ENCODE assay signal across 12 cellular contexts in genomic region chr20:5843054-5843731, GRCh38.
DNase-seq lines count a peak whose midpoint lies in the region; ATAC-seq, FAIRE-seq and TF ChIP-seq lines count a peak whose summit lies in the region.
"Had no signal": no experiment of that assay in that cellular context is flagged by ENCODE, and none has a peak within 500 bp of the region (broad histone marks: within the 10 kb centered on the region; RNA-seq: fewer than 3 reads in every experiment).

No MANE protein-coding gene starts in this region.

- no peak overlapping the region for H3K27ac Mint-ChIP-seq in astrocyte (ENCODE audit: unreplicated experiment)

- no peak for FAIRE-seq in astrocyte (lab: Jason Lieb, UNC)
- FAIRE-seq: HepG2 had no signal

- intact Hi-C loops in lower leg skin (cut with DNase I; ENCODE audit: low total_unique reads) = no loop called here

- ATAC-seq in GM19467 (IDR thresholded peaks at IDR 0.05; ENCODE audit: unreplicated experiment) (peak; percentile 43), HG03108 (IDR thresholded peaks at IDR 0.05; ENCODE audit: unreplicated experiment) (peak; percentile 50)
- ATAC-seq: gastrocnemius medialis, HepG2 had no signal

- peak; percentile 59 for DNase-seq in GM10266 (ENCODE audit: extremely low spot score)
- DNase-seq in astrocyte (ENCODE audit: low read depth) = peak; percentile 46
- DNase-seq in NCI-H1436 (lab: John Stamatoyannopoulos, UW) = no peak
- no peak for DNase-seq in lower leg skin (ENCODE audit: low spot score in 2 of 2)
- DNase-seq in HPDE6-E6E7 (ENCODE audit: extremely low spot score) = no peak
- DNase-seq in KBM-7 = no peak
- DNase-seq: gastrocnemius medialis; stimulated activated naive CD4-positive, alpha-beta T cell had no signal

- peaks cover 8% of the 10 kb centered on the region for H3K4me1 ChIP-seq in astrocyte (ENCODE audit: insufficient read depth, low read length)
- H3K4me1 ChIP-seq: parathyroid adenoma had no signal

- no peak overlapping the region for H3K4me3 Mint-ChIP-seq in astrocyte (ENCODE audit: unreplicated experiment)

- no peaks in the 10 kb centered on the region for H4K20me1 ChIP-seq in astrocyte (ENCODE audit: insufficient read depth, low read length)

- WGBS in lower leg skin, 2 donors = 71 to 74% methylated on average over 5 of the region's 5 CpGs

- H3K79me2 ChIP-seq in astrocyte (ENCODE audit: insufficient read depth, low read length) = no peaks in the 10 kb centered on the region
- H3K79me2 ChIP-seq: parathyroid adenoma had no signal

- H3K4me2 ChIP-seq in astrocyte (ENCODE audit: low read length) = peak overlapping the region; percentile 6

- in situ Hi-C loops in KBM-7 (cut with MboI; ENCODE audit: low pct_unique_long_range_greater_than_20kb, low sequenced_read_pairs) = no loop called here

- H3K4me1 Mint-ChIP-seq in astrocyte (ENCODE audit: low read depth, unreplicated experiment) = peaks cover 5% of the 10 kb centered on the region

- TF ChIP-seq CTCF in GM10266 (IDR thresholded peaks at IDR 0.05; ENCODE audit: control insufficient read depth, insufficient read depth, low read depth, missing control alignments) = no peak
- TF ChIP-seq CTCF in astrocyte (IDR thresholded peaks at IDR 0.05; ENCODE audit: insufficient read depth, low read depth, low read length) = no peak
- TF ChIP-seq CTCF in lower leg skin (IDR thresholded peaks at IDR 0.05) = no peak

- no peaks in the 10 kb centered on the region for H3K27me3 ChIP-seq in astrocyte (ENCODE audit: insufficient read depth, low read length)
- H3K27me3 ChIP-seq: gastrocnemius medialis had no signal

- no peaks in the 10 kb centered on the region for H3K9me3 ChIP-seq in astrocyte (ENCODE audit: insufficient read depth, low read depth, low read length)
- H3K9me3 ChIP-seq: gastrocnemius medialis had no signal

- no peaks in the 10 kb centered on the region for H3K27me3 Mint-ChIP-seq in astrocyte (ENCODE audit: low read depth, unreplicated experiment)

- H2AFZ ChIP-seq in astrocyte (ENCODE audit: low read depth, low read length) = no peak overlapping the region
- H2AFZ ChIP-seq: parathyroid adenoma had no signal

- no peaks in the 10 kb centered on the region for H3K36me3 ChIP-seq in astrocyte (ENCODE audit: insufficient read depth, low read length)
- H3K36me3 ChIP-seq: gastrocnemius medialis had no signal

- H3K9ac ChIP-seq in astrocyte (ENCODE audit: low read length) = no peak overlapping the region
- H3K9ac ChIP-seq: parathyroid adenoma had no signal

- H3K9me3 Mint-ChIP-seq in astrocyte (ENCODE audit: unreplicated experiment) = no peaks in the 10 kb centered on the region

- H3K4me3 ChIP-seq in astrocyte (ENCODE audit: insufficient read depth, low read depth, low read length) = no peak overlapping the region
- H3K4me3 ChIP-seq in lower leg skin (ENCODE audit: low read depth, poor library complexity, severe bottlenecking) = no peak overlapping the region
- H3K4me3 ChIP-seq: gastrocnemius medialis had no signal

- peaks cover 3% of the 10 kb centered on the region for H3K36me3 Mint-ChIP-seq in astrocyte (ENCODE audit: low read depth, unreplicated experiment)

- no peak overlapping the region for H3K27ac ChIP-seq in astrocyte (ENCODE audit: low read depth, low read length)
- H3K27ac ChIP-seq: parathyroid adenoma had no signal

- TF ChIP-seq POLR2A in lower leg skin (IDR thresholded peaks at IDR 0.05) = no peak

Comparison
In these comparisons a context has a peak if more than half of its experiments do, and no peak if none do; other contexts are left out.
1. DNase-seq: peak in GM10266 (single experiment) and astrocyte (single experiment); none in NCI-H1436 (single experiment), lower leg skin (0 of 2), HPDE6-E6E7 (single experiment) and KBM-7 (single experiment).